ENCODE assay signal across 24 cellular contexts in the genomic region with DNA sequence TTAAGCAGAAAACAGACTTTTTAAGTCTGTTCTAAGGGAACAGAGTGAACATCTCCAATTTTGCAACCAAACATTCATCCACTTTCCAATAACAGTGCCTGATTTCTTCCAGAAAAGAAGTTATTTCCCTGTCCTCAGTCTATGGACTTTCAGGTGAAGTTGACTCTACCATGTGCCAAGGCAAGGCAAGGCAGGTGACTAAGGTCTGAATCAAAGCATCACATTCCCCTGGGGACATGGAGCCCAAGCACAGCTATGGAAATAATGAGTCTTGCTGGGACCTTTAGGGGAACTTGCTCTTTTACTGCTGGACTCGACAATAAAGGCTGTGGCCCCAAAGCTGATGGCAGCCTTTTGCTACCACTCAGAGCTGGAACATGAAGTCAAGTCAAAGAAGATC.
"Had no signal": no experiment of that assay in that cellular context is flagged by ENCODE, and none has a peak within 500 bp of the region (broad histone marks: within the 10 kb centered on the region; RNA-seq: fewer than 3 reads in every experiment).

No MANE protein-coding gene starts in this region.

- H3K36me3 Mint-ChIP-seq: mesothelial cell of epicardium; naive B cell; natural killer cell; stimulated activated memory B cell treated with anti-CD40 and anti-IgM and Interleukin-4, amounts not matched to agents 10 μg/mL and 1 μg/mL and 100 μg/mL, for 72 hours had no signal

- H3K27me3 Mint-ChIP-seq: naive B cell; progenitor cell of endocrine pancreas; stimulated activated memory B cell treated with anti-CD40 and anti-IgM and Interleukin-4, amounts not matched to agents 10 μg/mL and 1 μg/mL and 100 μg/mL, for 72 hours; stimulated activated naive CD8-positive, alpha-beta T cell treated with anti-CD3 and anti-CD28 coated beads, Interleukin-15, amount 100 ng/mL, for 72 hours had no signal

- H3K4me3 ChIP-seq: left lung, lower lobe of right lung, ovary, right atrium auricular region, right lobe of liver, smooth muscle cell, tibial nerve, uterus had no signal

- H3K9me3 ChIP-seq: left lung, lower lobe of right lung, ovary, right atrium auricular region, right lobe of liver, uterus had no signal

- H3K4me1 ChIP-seq: left lung, lower lobe of right lung, right atrium auricular region, right lobe of liver, tibial nerve, uterus had no signal

- H3K27ac ChIP-seq: left lung, lower lobe of right lung, ovary, right atrium auricular region, right lobe of liver, tibial nerve, uterus had no signal

- H3K36me3 ChIP-seq: left lung, lower lobe of right lung, ovary, right atrium auricular region, right lobe of liver, tibial nerve, uterus had no signal

- H3K4me1 Mint-ChIP-seq: naive B cell; natural killer cell; stimulated activated memory B cell treated with anti-CD40 and anti-IgM and Interleukin-4, amounts not matched to agents 10 μg/mL and 1 μg/mL and 100 μg/mL, for 72 hours; stimulated activated naive CD8-positive, alpha-beta T cell treated with anti-CD3 and anti-CD28 coated beads, Interleukin-15, amount 100 ng/mL, for 72 hours had no signal

- H3K27ac Mint-ChIP-seq: mesothelial cell of epicardium; naive B cell; natural killer cell; nephron progenitor cell; stimulated activated memory B cell treated with anti-CD40 and anti-IgM and Interleukin-4, amounts not matched to agents 10 μg/mL and 1 μg/mL and 100 μg/mL, for 72 hours; stimulated activated naive CD8-positive, alpha-beta T cell treated with anti-CD3 and anti-CD28 coated beads, Interleukin-15, amount 100 ng/mL, for 72 hours had no signal

- H3K27me3 ChIP-seq: left lung, ovary, right atrium auricular region, right lobe of liver, tibial nerve, uterus had no signal

- H3K9me3 Mint-ChIP-seq: natural killer cell had no signal

- H3K4me2 ChIP-seq: smooth muscle cell had no signal

- DNase-seq: kidney glomerular epithelial cell; left colon; left lung; lower lobe of right lung; mesendoderm; naive B cell; natural killer cell; nephron progenitor cell; ovary; right lobe of liver; stimulated activated CD4-positive, alpha-beta T cell treated with anti-CD3 and anti-CD28 coated beads, Interleukin-1b, Interleukin-23, amount 100 ng/mL, for 48 hours; stimulated activated CD4-positive, alpha-beta T cell treated with anti-CD3 and anti-CD28 coated beads, Interleukin-2, amount 100 ng/mL, for 48 hours; stimulated activated CD4-positive, alpha-beta T cell treated with anti-CD3 and anti-CD28 coated beads, Interleukin-4, amount 100 ng/mL, for 4 hours; stimulated activated CD8-positive, alpha-beta memory T cell treated with anti-CD3 and anti-CD28 coated beads, Interleukin-4, amount 100 ng/mL, for 48 hours; stimulated activated naive CD4-positive, alpha-beta T cell treated with Interleukin-2 at 50 U/mL for 16 hours; stimulated activated naive CD8-positive, alpha-beta T cell treated with anti-CD3 and anti-CD28 coated beads, Interleukin-15, amount 100 ng/mL, for 72 hours; substantia nigra; uterus had no signal

- ATAC-seq: left colon; left lung; lower lobe of right lung; natural killer cell; right lobe of liver; stimulated activated memory B cell treated with anti-CD40 and anti-IgM and Interleukin-4, amounts not matched to agents 10 μg/mL and 1 μg/mL and 100 μg/mL, for 72 hours; stimulated activated naive CD8-positive, alpha-beta T cell treated with anti-CD3 and anti-CD28 coated beads, Interleukin-15, amount 100 ng/mL, for 72 hours had no signal

- H3K4me3 Mint-ChIP-seq: mesothelial cell of epicardium; naive B cell; natural killer cell; nephron progenitor cell; stimulated activated memory B cell treated with anti-CD40 and anti-IgM and Interleukin-4, amounts not matched to agents 10 μg/mL and 1 μg/mL and 100 μg/mL, for 72 hours; stimulated activated naive CD8-positive, alpha-beta T cell treated with anti-CD3 and anti-CD28 coated beads, Interleukin-15, amount 100 ng/mL, for 72 hours had no signal
